ENCODE assay signal across 9 cellular contexts in the genomic region with DNA sequence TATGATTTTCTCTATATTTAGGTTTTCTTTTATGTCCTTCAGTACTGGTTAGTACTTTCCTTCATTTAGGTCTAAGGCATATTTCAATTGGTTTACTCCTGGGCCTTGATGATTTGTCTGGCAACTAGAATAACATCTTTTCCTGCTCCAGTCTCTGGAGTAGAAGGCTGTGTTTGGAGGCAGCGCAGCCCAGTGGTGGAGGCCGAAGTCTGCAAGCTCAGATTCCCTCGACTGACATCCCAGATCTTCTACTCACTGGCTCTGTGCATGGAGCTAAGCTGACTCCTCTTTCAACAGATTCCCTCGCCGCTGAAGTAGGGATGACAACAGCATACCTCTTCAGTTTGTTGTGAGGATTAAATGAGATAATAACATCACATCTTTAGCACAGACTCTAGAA.
A peak's percentile ranks its signal among the peaks of the same experiment; 100 is the strongest.
DNase-seq lines count a peak whose midpoint lies in the region; ATAC-seq and TF ChIP-seq lines count a peak whose summit lies in the region.
"Had no signal": no experiment of that assay in that cellular context is flagged by ENCODE, and none has a peak within 500 bp of the region (broad histone marks: within the 10 kb centered on the region; RNA-seq: fewer than 3 reads in every experiment).

No MANE protein-coding gene starts in this region.

- no peaks in the 10 kb centered on the region for H3F3A ChIP-seq in GM23338 (replicated peaks; ENCODE audit: low read depth)

- DNase-seq in EH (ENCODE audit: low read depth): peak; percentile 39
- DNase-seq in GM23338 (ENCODE audit: low spot score): peak; percentile 78
- peak; percentile 40 for DNase-seq in RKO (ENCODE audit: low spot score)
- peak; percentile 21 for DNase-seq in left ventricle myocardium inferior
- no peak for DNase-seq in natural killer cell treated with Interleukin-12 subunit alpha and Interleukin-12 subunit beta and Interleukin-15 and Interleukin-18, amount 100 ng/mL, for 72 hours (ENCODE audit: low spot score)
- no peak for DNase-seq in GF-D8 (lab: John Stamatoyannopoulos, UW)
- DNase-seq in activated CD8-positive, alpha-beta memory T cell treated with anti-CD3 and anti-CD28 coated beads, Interleukin-2, amount 10 ng/mL, durations not matched to agents 7 days and 5 days: no peak
- DNase-seq in ureter (ENCODE audit: low spot score): no peak

- H3K9me3 ChIP-seq in left ventricle myocardium inferior (replicated peaks): no peaks in the 10 kb centered on the region

- H3K79me2 ChIP-seq in GM23338 (replicated peaks; ENCODE audit: insufficient read depth): no peaks in the 10 kb centered on the region

- peak; percentile 68 to 80 for TF ChIP-seq CTCF in GM23338 (conservative IDR thresholded peaks at IDR 0.05; ENCODE audit: low read depth in 2 of 2)
- TF ChIP-seq CTCF in left ventricle myocardium inferior (IDR thresholded peaks at IDR 0.05; ENCODE audit: borderline replicate concordance): peak; percentile 57

- intact Hi-C loops in left ventricle myocardium inferior (cut with micrococcal nuclease): no loop called here

- H3K36me3 ChIP-seq in GM23338 (ENCODE audit: insufficient read depth) (no peaks in the 10 kb centered on the region), left ventricle myocardium inferior (no peaks in the 10 kb centered on the region)

- no peaks in the 10 kb centered on the region for H4K20me1 ChIP-seq in GM23338 (replicated peaks; ENCODE audit: insufficient read depth)

- no peak overlapping the region for H3K4me2 ChIP-seq in GM23338

- no peak overlapping the region for H3K27ac Mint-ChIP-seq in GM23338
- no peak overlapping the region for H3K27ac Mint-ChIP-seq in natural killer cell treated with Interleukin-12 subunit alpha and Interleukin-12 subunit beta and Interleukin-15 and Interleukin-18, amount 100 ng/mL, for 72 hours
- H3K27ac Mint-ChIP-seq in activated CD8-positive, alpha-beta memory T cell treated with anti-CD3 and anti-CD28 coated beads, Interleukin-2, amount 10 ng/mL, durations not matched to agents 7 days and 5 days: no peak overlapping the region

- no peak overlapping the region for H3K27ac ChIP-seq in GM23338 (ENCODE audit: low read depth)
- H3K27ac ChIP-seq in left ventricle myocardium inferior (replicated peaks): no peak overlapping the region
- H3K27ac ChIP-seq: epithelial cell of prostate had no signal

- no peak overlapping the region for H3K4me3 Mint-ChIP-seq in GM23338
- H3K4me3 Mint-ChIP-seq in natural killer cell treated with Interleukin-12 subunit alpha and Interleukin-12 subunit beta and Interleukin-15 and Interleukin-18, amount 100 ng/mL, for 72 hours: no peak overlapping the region
- H3K4me3 Mint-ChIP-seq in activated CD8-positive, alpha-beta memory T cell treated with anti-CD3 and anti-CD28 coated beads, Interleukin-2, amount 10 ng/mL, durations not matched to agents 7 days and 5 days: no peak overlapping the region

- CTCF ChIA-PET in activated CD8-positive, alpha-beta memory T cell treated with anti-CD3 and anti-CD28 coated beads, Interleukin-2, amount 10 ng/mL, durations not matched to agents 7 days and 5 days (lab: Charles Lee): no interaction called here

- H3K36me3 Mint-ChIP-seq in GM23338 (ENCODE audit: low read depth): no peaks in the 10 kb centered on the region
- no peaks in the 10 kb centered on the region for H3K36me3 Mint-ChIP-seq in natural killer cell treated with Interleukin-12 subunit alpha and Interleukin-12 subunit beta and Interleukin-15 and Interleukin-18, amount 100 ng/mL, for 72 hours
- no peaks in the 10 kb centered on the region for H3K36me3 Mint-ChIP-seq in activated CD8-positive, alpha-beta memory T cell treated with anti-CD3 and anti-CD28 coated beads, Interleukin-2, amount 10 ng/mL, durations not matched to agents 7 days and 5 days

- peaks cover 15% of the 10 kb centered on the region for H3K4me1 Mint-ChIP-seq in GM23338
- H3K4me1 Mint-ChIP-seq in natural killer cell treated with Interleukin-12 subunit alpha and Interleukin-12 subunit beta and Interleukin-15 and Interleukin-18, amount 100 ng/mL, for 72 hours (ENCODE audit: low read depth in 2 of 2): no peaks in the 10 kb centered on the region
- no peaks in the 10 kb centered on the region for H3K4me1 Mint-ChIP-seq in activated CD8-positive, alpha-beta memory T cell treated with anti-CD3 and anti-CD28 coated beads, Interleukin-2, amount 10 ng/mL, durations not matched to agents 7 days and 5 days

- H2AFZ ChIP-seq in GM23338: peak overlapping the region; percentile 54

- peak; percentile 96 for ATAC-seq in GM23338
- no peak for ATAC-seq in natural killer cell treated with Interleukin-12 subunit alpha and Interleukin-12 subunit beta and Interleukin-15 and Interleukin-18, amount 100 ng/mL, for 72 hours
- no peak for ATAC-seq in activated CD8-positive, alpha-beta memory T cell treated with anti-CD3 and anti-CD28 coated beads, Interleukin-2, amount 10 ng/mL, durations not matched to agents 7 days and 5 days

- H3K9me2 ChIP-seq in GM23338 (ENCODE audit: insufficient read depth): peaks cover 3% of the 10 kb centered on the region; the same call in 1 of the 2 replicates

- H3K4me1 ChIP-seq in GM23338 (ENCODE audit: insufficient read depth) (peaks cover 13% of the 10 kb centered on the region), left ventricle myocardium inferior (no peaks in the 10 kb centered on the region)

- H3K9me3 Mint-ChIP-seq in GM23338: no peaks in the 10 kb centered on the region
- no peaks in the 10 kb centered on the region for H3K9me3 Mint-ChIP-seq in natural killer cell treated with Interleukin-12 subunit alpha and Interleukin-12 subunit beta and Interleukin-15 and Interleukin-18, amount 100 ng/mL, for 72 hours
- no peaks in the 10 kb centered on the region for H3K9me3 Mint-ChIP-seq in activated CD8-positive, alpha-beta memory T cell treated with anti-CD3 and anti-CD28 coated beads, Interleukin-2, amount 10 ng/mL, durations not matched to agents 7 days and 5 days (ENCODE audit: low read depth)

- H3K27me3 Mint-ChIP-seq in GM23338 (ENCODE audit: insufficient read depth, low read depth, poor library complexity): peaks cover 3% of the 10 kb centered on the region
- peaks cover 0 to 6% of the 10 kb centered on the region in 2 donors for H3K27me3 Mint-ChIP-seq in natural killer cell treated with Interleukin-12 subunit alpha and Interleukin-12 subunit beta and Interleukin-15 and Interleukin-18, amount 100 ng/mL, for 72 hours
- peaks cover 35% of the 10 kb centered on the region for H3K27me3 Mint-ChIP-seq in activated CD8-positive, alpha-beta memory T cell treated with anti-CD3 and anti-CD28 coated beads, Interleukin-2, amount 10 ng/mL, durations not matched to agents 7 days and 5 days

- no peaks in the 10 kb centered on the region for H3K27me3 ChIP-seq in GM23338 (ENCODE audit: insufficient read depth)
- no peaks in the 10 kb centered on the region for H3K27me3 ChIP-seq in left ventricle myocardium inferior (ENCODE audit: low read depth)

- H3K4me3 ChIP-seq in GM23338 (no peak overlapping the region), left ventricle myocardium inferior (no peak overlapping the region)

TF ChIP-seq in GM23338, 12 proteins besides CTCF, POLR2A, EP300 and RAD21:
- TF ChIP-seq ZNF331 (CRISPR knock-in tag; IDR thresholded peaks at IDR 0.05; ENCODE audit: low read depth): no peak

Comparison
In these comparisons a context has a peak if more than half of its experiments do, and no peak if none do; other contexts are left out.
1. DNase-seq: peak in EH (single experiment), GM23338 (single experiment), RKO (single experiment) and left ventricle myocardium inferior (single experiment); none in natural killer cell treated with Interleukin-12 subunit alpha and Interleukin-12 subunit beta and Interleukin-15 and Interleukin-18, amount 100 ng/mL, for 72 hours (single experiment), GF-D8 (single experiment), activated CD8-positive, alpha-beta memory T cell treated with anti-CD3 and anti-CD28 coated beads, Interleukin-2, amount 10 ng/mL, durations not matched to agents 7 days and 5 days (single experiment) and ureter (single experiment).